Comparison of ENCODE assay signal across 15 cellular contexts in the genomic region with DNA sequence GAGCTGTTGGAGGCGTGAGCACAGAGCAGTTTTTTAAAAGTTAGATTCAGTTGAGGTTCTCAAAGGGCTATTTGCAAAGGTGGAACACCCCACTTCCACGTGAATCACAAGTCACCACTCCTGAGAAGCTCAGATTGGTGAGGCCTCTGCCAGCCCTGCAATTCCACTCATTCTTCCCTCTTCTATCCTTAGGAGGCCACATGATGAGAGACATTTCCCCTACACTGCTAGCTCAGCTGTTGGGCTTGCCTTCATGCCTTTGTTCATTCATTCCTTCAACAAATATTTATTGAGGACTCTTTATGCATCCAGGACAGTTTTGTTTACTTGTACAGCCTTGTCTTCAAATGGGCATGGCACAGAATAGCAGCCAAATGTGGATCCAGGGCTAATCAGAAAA. TPM values are rescaled to one million over a fixed set of nuclear protein-coding genes. Genes with fewer than 3 reads are reported as not detected.
DNase-seq lines count a peak whose midpoint lies in the region; ATAC-seq and TF ChIP-seq lines count a peak whose summit lies in the region.
"Had no signal": no experiment of that assay in that cellular context is flagged by ENCODE, and none has a peak within 500 bp of the region (broad histone marks: within the 10 kb centered on the region; RNA-seq: fewer than 3 reads in every experiment).

No MANE protein-coding gene starts in this region.

- no peaks in the 10 kb centered on the region for H4K20me1 ChIP-seq in PC-9 (ENCODE audit: insufficient read depth)

- peaks cover 70% of the 10 kb centered on the region for H3K4me1 ChIP-seq in PC-9 (replicated peaks; ENCODE audit: insufficient read depth)
- H3K4me1 ChIP-seq in skeletal muscle tissue (ENCODE audit: control insufficient read depth in 3 of 3, insufficient read depth in 3 of 3, low read length in 3 of 3) = peaks cover 0 to 14% (median 0%) of the 10 kb centered on the region in 3 donors
- H3K4me1 ChIP-seq: left lung had no signal

- DNase-seq in EH (ENCODE audit: low read depth) = peak; percentile 21
- no peak for DNase-seq in PC-9
- DNase-seq in left lobe of liver (ENCODE audit: low spot score) = no peak
- DNase-seq in NCI-H1105 treated with DMSO at 0.1 percent for 48 hours (lab: John Stamatoyannopoulos, UW) = no peak
- no peak for DNase-seq in activated CD4-positive, alpha-beta T cell treated with anti-CD3 and anti-CD28 coated beads for 1 hour
- DNase-seq: activated CD4-positive, alpha-beta T cell treated with anti-CD3 and anti-CD28 coated beads, Interleukin-2, amount 10 ng/mL, durations not matched to agents 24 days and 14 days; activated T-cell treated with anti-CD3 and anti-CD28 coated beads, Interleukin-2, amount 50 U/mL, for 24 hours; erythroblast; left lung; stimulated activated CD4-positive, alpha-beta T cell treated with anti-CD3 and anti-CD28 coated beads, Interleukin-15, amount 100 ng/mL, for 24 hours; T1000 had no signal

- intact Hi-C loops in PC-9 (cut with micrococcal nuclease; ENCODE audit: unreplicated experiment) = loop anchor here (5.0 kb wide), 1 partner anchor 760 kb away; a partner anchor contains a TSS

- no TSS peak for BruUV-seq in PC-9 (replicated peaks; lab: Mats Ljungman, UMichigan)

- H3K9ac ChIP-seq in skeletal muscle tissue (ENCODE audit: low read depth in 1 of 3, low read length in 3 of 3) = no peak overlapping the region

- peaks cover 32% of the 10 kb centered on the region for H3K36me3 ChIP-seq in PC-9 (ENCODE audit: low read depth)
- H3K36me3 ChIP-seq in skeletal muscle tissue (ENCODE audit: control insufficient read depth in 3 of 3, insufficient read depth in 3 of 3, low read length in 3 of 3) = no peaks in the 10 kb centered on the region
- H3K36me3 ChIP-seq: left lung, neutrophil had no signal

- peaks cover 72% of the 10 kb centered on the region for H3F3A ChIP-seq in PC-9 (ENCODE audit: insufficient read depth, low read depth)

- H3K27ac ChIP-seq in PC-9 = peak overlapping the region; percentile 94
- H3K27ac ChIP-seq in skeletal muscle tissue (ENCODE audit: low read depth, low read length) = peak overlapping the region; percentile 78
- H3K27ac ChIP-seq: neutrophil had no signal

- TF ChIP-seq CTCF in PC-9 (conservative IDR thresholded peaks at IDR 0.05) = no peak

- peak overlapping the region; percentile 88 for H3K4me2 ChIP-seq in PC-9

- H3K27me3 ChIP-seq in PC-9 (ENCODE audit: insufficient read depth, low read depth) (no peaks in the 10 kb centered on the region), skeletal muscle tissue (ENCODE audit: control insufficient read depth in 3 of 3, insufficient read depth in 3 of 3, low read length in 3 of 3) (peaks cover 0 to 14% (median 0%) of the 10 kb centered on the region in 3 donors)
- H3K27me3 ChIP-seq: left lung, neutrophil had no signal

- H2AFZ ChIP-seq in PC-9 = no peak overlapping the region

- H3K79me2 ChIP-seq in PC-9 (ENCODE audit: low read depth) = peaks cover 38% of the 10 kb centered on the region

- H3K4me3 ChIP-seq in PC-9 = peak overlapping the region; percentile 97; the same call in 1 of the 2 replicates
- H3K4me3 ChIP-seq in skeletal muscle tissue (ENCODE audit: low read length in 3 of 3) = no peak overlapping the region
- H3K4me3 ChIP-seq: left lung had no signal

- peak; percentile 11 for ATAC-seq in left lobe of liver
- ATAC-seq in HG03095 (IDR thresholded peaks at IDR 0.05; ENCODE audit: unreplicated experiment) = no peak
- ATAC-seq in HG02642 (IDR thresholded peaks at IDR 0.05; ENCODE audit: poor library complexity, unreplicated experiment) = no peak
- ATAC-seq: left lung had no signal

- CTCF ChIA-PET in PC-9 (lab: Charles Lee) = no interaction called here

- POLR2A ChIA-PET in PC-9 (lab: Charles Lee; ENCODE audit: unreplicated experiment) = interaction anchor here (0.6 kb wide), 1 partner anchor 164 kb away, joined by 3 read pairs; no protein-coding TSS in a partner anchor

- H3K9me3 ChIP-seq in PC-9 (ENCODE audit: insufficient read depth, low read depth) (no peaks in the 10 kb centered on the region), skeletal muscle tissue (ENCODE audit: control insufficient read depth in 3 of 3, low read length in 3 of 3) (no peaks in the 10 kb centered on the region)
- H3K9me3 ChIP-seq: left lung, neutrophil had no signal

- no peaks in the 10 kb centered on the region for H3K9me2 ChIP-seq in PC-9 (ENCODE audit: insufficient read depth)

RNA-seq across cellular contexts. Expression of a gene that starts 3.7 kb away (rescaled TPM):
- total RNA-seq in PC-9 (2021) = 65.9 and 77.8 TPM in 2 replicates
- total RNA-seq in left lobe of liver = 3.6 TPM
- 13.0 TPM for total RNA-seq in skeletal muscle tissue
- total RNA-seq: activated CD4-positive, alpha-beta T cell treated with anti-CD3 and anti-CD28 coated beads, Interleukin-2, amount 10 ng/mL, durations not matched to agents 24 days and 14 days had no signal

RNA-seq across cellular contexts. Expression of a gene that starts 11.1 kb away (rescaled TPM):
- total RNA-seq in PC-9 (2021) (49.6 and 52.2 TPM in 2 replicates), left lobe of liver (35.2 TPM), skeletal muscle tissue (36.0 TPM)
- total RNA-seq: activated CD4-positive, alpha-beta T cell treated with anti-CD3 and anti-CD28 coated beads, Interleukin-2, amount 10 ng/mL, durations not matched to agents 24 days and 14 days had no signal
